In the genomic region with DNA sequence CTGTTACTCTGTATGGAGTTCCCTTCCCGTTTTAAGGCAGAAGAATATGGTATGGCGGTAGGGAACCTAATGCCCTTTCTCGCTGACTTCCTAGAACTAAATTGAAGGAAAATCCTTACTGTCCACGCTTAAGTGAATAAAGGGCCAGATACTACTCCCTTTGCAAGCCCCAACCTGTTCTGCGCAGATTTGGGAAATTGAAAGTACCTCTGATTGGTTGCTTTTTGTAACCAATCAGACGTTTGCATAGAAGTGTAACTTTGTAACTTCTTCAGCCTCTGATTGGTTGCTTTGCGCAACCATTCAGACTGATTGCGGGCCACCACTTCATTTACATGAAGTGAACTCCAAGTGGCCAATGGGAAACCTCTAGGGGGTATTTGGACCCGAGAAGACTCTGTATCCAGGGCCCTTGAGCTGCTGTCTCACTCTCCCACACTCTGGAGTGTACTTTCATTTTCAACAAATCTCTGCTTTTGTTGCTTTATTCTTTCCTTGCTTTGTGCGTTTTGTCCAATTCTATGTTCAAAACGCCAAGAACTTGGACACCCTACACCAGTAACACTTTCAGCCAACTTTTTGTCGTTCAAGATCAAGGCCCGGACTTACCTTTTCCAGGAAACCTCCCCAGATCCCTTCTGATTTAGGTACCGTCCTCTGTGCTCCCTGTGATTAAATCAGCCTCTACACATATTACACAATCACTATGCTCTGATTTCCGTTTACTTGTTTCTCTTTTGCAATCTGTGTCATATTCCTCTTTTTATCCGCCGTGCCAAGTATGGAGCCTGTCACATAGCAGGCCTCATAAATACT, we compare ENCODE assay signal across 8 cellular contexts. TPM values are rescaled to one million over a fixed set of nuclear protein-coding genes. Genes with fewer than 3 reads are reported as not detected.
DNase-seq lines count a peak whose midpoint lies in the region; ATAC-seq and TF ChIP-seq lines count a peak whose summit lies in the region.

No MANE protein-coding gene starts in this region.

- POLR2A ChIA-PET in CD4-positive, alpha-beta memory T cell (lab: Charles Lee; ENCODE audit: partially characterized antibody) = interaction anchor here (0.8 to 3.1 kb wide), 2 partner anchors 56 to 58 kb away, joined by 3 to 19 read pairs; a partner anchor contains a TSS
- POLR2A ChIA-PET in naive thymus-derived CD4-positive, alpha-beta T cell (lab: Charles Lee) = interaction anchor here (0.6 to 2.6 kb wide), 3 partner anchors 13 to 56 kb away, joined by 3 to 11 read pairs (median 3); a partner anchor contains a TSS
- POLR2A ChIA-PET in GM10248 (lab: Yijun Ruan, JAX) = no interaction called here

- CTCF ChIA-PET in CD4-positive, alpha-beta memory T cell (lab: Charles Lee; ENCODE audit: partially characterized antibody) = interaction anchor here (1.5 kb wide), 1 partner anchor 13 kb away, joined by 3 read pairs; no protein-coding TSS in a partner anchor
- CTCF ChIA-PET in naive thymus-derived CD4-positive, alpha-beta T cell (lab: Charles Lee) = no interaction called here
- CTCF ChIA-PET in GM10248 (lab: Yijun Ruan, JAX) = interaction anchor here (1.1 kb wide), 1 partner anchor 17 kb away, joined by 3 read pairs; no protein-coding TSS in a partner anchor

- no peaks in the 10 kb centered on the region for H3K27me3 ChIP-seq in CD4-positive, alpha-beta memory T cell (ENCODE audit: insufficient read depth, low read length)
- no peaks in the 10 kb centered on the region for H3K27me3 ChIP-seq in breast epithelium
- H3K27me3 ChIP-seq in naive thymus-derived CD4-positive, alpha-beta T cell (ENCODE audit: control insufficient read depth in 2 of 2, insufficient read depth in 2 of 2, low read length in 2 of 2) = no peaks in the 10 kb centered on the region

- peaks cover 0 to 2% (median 0%) of the 10 kb centered on the region in 8 donors for H3K9me3 Mint-ChIP-seq in CD4-positive, alpha-beta memory T cell
- peaks cover 0 to 3% (median 0%) of the 10 kb centered on the region in 11 donors for H3K9me3 Mint-ChIP-seq in naive thymus-derived CD4-positive, alpha-beta T cell

- H3K36me3 ChIP-seq in CD4-positive, alpha-beta memory T cell (ENCODE audit: insufficient read depth, low read length) = peaks cover 3% of the 10 kb centered on the region
- no peaks in the 10 kb centered on the region for H3K36me3 ChIP-seq in breast epithelium
- H3K36me3 ChIP-seq in naive thymus-derived CD4-positive, alpha-beta T cell (ENCODE audit: control insufficient read depth in 2 of 3, insufficient read depth in 3 of 3, low read length in 3 of 3) = peaks cover 0 to 9% (median 1%) of the 10 kb centered on the region in 3 experiments

- TF ChIP-seq POLR2A in breast epithelium (IDR thresholded peaks at IDR 0.05) = no peak

- H3K36me3 Mint-ChIP-seq in CD4-positive, alpha-beta memory T cell = peaks cover 7 to 21% of the 10 kb centered on the region in 2 donors
- H3K36me3 Mint-ChIP-seq in naive thymus-derived CD4-positive, alpha-beta T cell = peaks cover 0 to 10% (median 0%) of the 10 kb centered on the region in 5 donors

- peak; percentile 34 for ATAC-seq in naive thymus-derived CD4-positive, alpha-beta T cell
- ATAC-seq in GM18511 (IDR thresholded peaks at IDR 0.05; ENCODE audit: unreplicated experiment) (no peak), GM21528 (IDR thresholded peaks at IDR 0.05; ENCODE audit: low FRiP score, unreplicated experiment) (no peak)

- TF ChIP-seq CTCF in breast epithelium (IDR thresholded peaks at IDR 0.05) (no peak), GM10248 (IDR thresholded peaks at IDR 0.05; ENCODE audit: control extremely low read depth, extremely low read depth, low read depth, missing control alignments) (no peak), GM20000 (IDR thresholded peaks at IDR 0.05; ENCODE audit: extremely low read depth, missing control alignments) (no peak)

- no peak for DNase-seq in CD4-positive, alpha-beta memory T cell
- DNase-seq in NCI-H1436 (lab: John Stamatoyannopoulos, UW) (peak; percentile 57), breast epithelium (ENCODE audit: low spot score in 2 of 2) (no peak), GM10248 (ENCODE audit: extremely low spot score) (no peak), GM20000 (ENCODE audit: low spot score) (no peak)
- no peak for DNase-seq in naive thymus-derived CD4-positive, alpha-beta T cell

- peak overlapping the region; percentile 48 to 93 (median 92) for H3K27ac Mint-ChIP-seq in CD4-positive, alpha-beta memory T cell
- peak overlapping the region; percentile 34 to 97 (median 86) for H3K27ac Mint-ChIP-seq in naive thymus-derived CD4-positive, alpha-beta T cell

- peak overlapping the region in 1 of 2 donors; percentile 89 for H3K4me3 ChIP-seq in CD4-positive, alpha-beta memory T cell (ENCODE audit: low read length in 2 of 2)
- peak overlapping the region; percentile 77 to 87 (median 83) for H3K4me3 ChIP-seq in breast epithelium
- peak overlapping the region; percentile 84 for H3K4me3 ChIP-seq in naive thymus-derived CD4-positive, alpha-beta T cell (ENCODE audit: low read length)

- no peak overlapping the region for H3K27ac ChIP-seq in CD4-positive, alpha-beta memory T cell (ENCODE audit: low read depth, low read length)
- no peak overlapping the region for H3K27ac ChIP-seq in breast epithelium
- H3K27ac ChIP-seq in naive thymus-derived CD4-positive, alpha-beta T cell (ENCODE audit: low read depth, low read length) = peak overlapping the region; percentile 80

- no peaks in the 10 kb centered on the region for H3K9me3 ChIP-seq in CD4-positive, alpha-beta memory T cell (ENCODE audit: control insufficient read depth in 1 of 2, low read length in 2 of 2)
- no peaks in the 10 kb centered on the region for H3K9me3 ChIP-seq in breast epithelium
- H3K9me3 ChIP-seq in naive thymus-derived CD4-positive, alpha-beta T cell (ENCODE audit: control insufficient read depth in 2 of 3, low read length in 3 of 3) = no peaks in the 10 kb centered on the region

- H3K4me1 ChIP-seq in CD4-positive, alpha-beta memory T cell (ENCODE audit: insufficient read depth, low read length) = peaks cover 39% of the 10 kb centered on the region
- H3K4me1 ChIP-seq in breast epithelium = peaks cover 0 to 10% of the 10 kb centered on the region in 2 donors
- H3K4me1 ChIP-seq in naive thymus-derived CD4-positive, alpha-beta T cell (ENCODE audit: control insufficient read depth in 2 of 2, insufficient read depth in 2 of 2, low read length in 2 of 2) = peaks cover 15 to 20% of the 10 kb centered on the region in 2 donors

- intact Hi-C loops in CD4-positive, alpha-beta memory T cell (cut with micrococcal nuclease) = no loop called here
- intact Hi-C loops in breast epithelium (cut with DNase I; ENCODE audit: low total_unique reads) = no loop called here
- intact Hi-C loops in naive thymus-derived CD4-positive, alpha-beta T cell (cut with micrococcal nuclease) = loop anchor here in 1 of 2 donors (5.0 kb wide), 1 partner anchor 723 kb away; a partner anchor contains a TSS

- peaks cover 0 to 3% of the 10 kb centered on the region in 2 donors for H3K27me3 Mint-ChIP-seq in CD4-positive, alpha-beta memory T cell
- no peaks in the 10 kb centered on the region for H3K27me3 Mint-ChIP-seq in naive thymus-derived CD4-positive, alpha-beta T cell

- peaks cover 30 to 57% (median 45%) of the 10 kb centered on the region in 4 donors for H3K4me1 Mint-ChIP-seq in CD4-positive, alpha-beta memory T cell
- H3K4me1 Mint-ChIP-seq in naive thymus-derived CD4-positive, alpha-beta T cell = peaks cover 33 to 55% (median 45%) of the 10 kb centered on the region in 7 donors

- peak overlapping the region; percentile 95 to 98 (median 96) for H3K4me3 Mint-ChIP-seq in CD4-positive, alpha-beta memory T cell
- peak overlapping the region; percentile 93 to 99 (median 96) for H3K4me3 Mint-ChIP-seq in naive thymus-derived CD4-positive, alpha-beta T cell

RNA-seq across cellular contexts. Expression of a gene that starts 1.0 kb away (rescaled TPM):
- 10 to 100 TPM; 41.7 to 43.6 TPM for total RNA-seq in CD4-positive, alpha-beta memory T cell
- polyA plus RNA-seq in CD4-positive, alpha-beta memory T cell = 10 to 100 TPM; 15.0 to 25.8 TPM
- total RNA-seq in breast epithelium = 10 to 100 TPM; 35.7 to 52.7 (median 42.0) TPM
- 10 to 100 TPM; 24.2 to 61.9 (median 39.6) TPM for total RNA-seq in naive thymus-derived CD4-positive, alpha-beta T cell
- polyA plus RNA-seq in naive thymus-derived CD4-positive, alpha-beta T cell = 10 to 100 TPM; 14.9 to 20.7 TPM

RNA-seq across cellular contexts. Expression of a gene that starts 47.4 kb away (rescaled TPM):
- total RNA-seq in CD4-positive, alpha-beta memory T cell = under 1 TPM; 0.32 to 0.42 TPM
- polyA plus RNA-seq in CD4-positive, alpha-beta memory T cell = not detected
- under 1 TPM; 0.29 to 0.48 (median 0.33) TPM for total RNA-seq in breast epithelium
- under 1 TPM; 0.24 to 0.35 (median 0.32) TPM for total RNA-seq in naive thymus-derived CD4-positive, alpha-beta T cell
- under 1 TPM in 1 of 2 donors, not detected in 1; 0.15 TPM for polyA plus RNA-seq in naive thymus-derived CD4-positive, alpha-beta T cell

RNA-seq across cellular contexts. Expression of a gene that starts 56.1 kb away (rescaled TPM):
- total RNA-seq in CD4-positive, alpha-beta memory T cell = 10 to 100 TPM; 28.6 to 31.5 TPM
- polyA plus RNA-seq in CD4-positive, alpha-beta memory T cell = 10 to 100 TPM; 37.1 to 42.8 TPM
- total RNA-seq in breast epithelium = 10 to 100 TPM; 36.6 to 59.9 (median 37.4) TPM
- total RNA-seq in naive thymus-derived CD4-positive, alpha-beta T cell = 10 to 100 TPM; 21.4 to 34.4 (median 32.7) TPM
- polyA plus RNA-seq in naive thymus-derived CD4-positive, alpha-beta T cell = 10 to 100 TPM; 30.6 to 42.1 TPM
